11 cellular contexts compared by ENCODE assay signal in genomic region chr5:85476617-85477016, GRCh38.
"Had no signal": no experiment of that assay in that cellular context is flagged by ENCODE, and none has a peak within 500 bp of the region (broad histone marks: within the 10 kb centered on the region; RNA-seq: fewer than 3 reads in every experiment).

No MANE protein-coding gene starts in this region.

- H3K4me1 Mint-ChIP-seq: GM23338, H9 had no signal

- H3K9ac ChIP-seq: GM23248 had no signal

- H3K4me1 ChIP-seq: HAP-1 had no signal

- FAIRE-seq: H1, H54 had no signal

- H3K4me3 ChIP-seq: GM23248, GM23338, HAP-1 had no signal

- H3K27ac Mint-ChIP-seq: GM23338, H9, HFFc6 had no signal

- H3K4me3 Mint-ChIP-seq: GM23338, H9, HFFc6 had no signal

- ATAC-seq: GM23338, HCT116 had no signal

- H2AFZ ChIP-seq: GM23248, GM23338 had no signal

- DNase-seq: GM23248, GOT3, H7, H9, HCEC 1CT, HFFc6 had no signal

- H3K36me3 ChIP-seq: HAP-1 had no signal

- H3K9me3 ChIP-seq: HAP-1 had no signal

- H3K27ac ChIP-seq: GM23248 had no signal

- H3K4me2 ChIP-seq: GM23338 had no signal
